8 cellular contexts compared by ENCODE assay signal in the genomic region with DNA sequence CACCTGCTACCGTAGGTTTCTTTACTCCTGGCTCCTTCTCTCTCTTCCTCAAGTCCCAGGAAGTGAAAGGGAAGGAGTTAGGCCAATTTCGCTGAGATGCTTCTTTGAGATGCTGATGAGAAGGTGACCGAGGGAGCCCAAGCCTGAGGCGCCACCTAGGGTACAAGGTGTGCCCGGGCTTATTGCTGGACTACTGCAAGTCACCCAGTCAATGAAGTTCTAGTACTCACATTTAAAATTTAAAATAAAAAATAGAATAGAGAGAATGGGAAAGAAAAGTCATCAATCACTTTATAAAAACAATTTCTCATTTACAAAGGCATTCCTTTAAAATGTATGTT. TPM values are rescaled to one million over a fixed set of nuclear protein-coding genes. Genes with fewer than 3 reads are reported as not detected.
DNase-seq lines count a peak whose midpoint lies in the region; ATAC-seq and TF ChIP-seq lines count a peak whose summit lies in the region.

No MANE protein-coding gene starts in this region.

- no peak overlapping the region for H3K4me3 ChIP-seq in dorsolateral prefrontal cortex
- no peak overlapping the region for H3K4me3 ChIP-seq in coronary artery

- H3K27ac ChIP-seq in dorsolateral prefrontal cortex, result no peak overlapping the region
- H3K27ac ChIP-seq in coronary artery, result no peak overlapping the region

- TF ChIP-seq CTCF in dorsolateral prefrontal cortex (IDR thresholded peaks at IDR 0.05 in 54 of 56, conservative IDR thresholded peaks at IDR 0.05 in 2 of 56; ENCODE audit: low read depth in 1 of 56, partially characterized antibody in 56 of 56) (peak in 39 of 56 donors; percentile 9 to 57 (median 27)), coronary artery (IDR thresholded peaks at IDR 0.05) (no peak)

- no peaks in the 10 kb centered on the region for H3K27me3 ChIP-seq in dorsolateral prefrontal cortex

- ATAC-seq in stimulated activated naive CD8-positive, alpha-beta T cell treated with anti-CD3 and anti-CD28 coated beads, Interleukin-15, Interleukin-2, amounts not matched to agents 100 U/mL and 50 U/mL, for 24 hours, result no peak
- ATAC-seq in HG02798 (IDR thresholded peaks at IDR 0.05; ENCODE audit: poor library complexity, unreplicated experiment), result no peak

- DNase-seq in NCI-H82 (lab: John Stamatoyannopoulos, UW) (peak; percentile 66), NCI-H82 treated with DMSO at 0.1 percent for 48 hours (lab: John Stamatoyannopoulos, UW; ENCODE audit: unreplicated experiment) (no peak), NCI-H69 (lab: John Stamatoyannopoulos, UW) (peak; percentile 69), dorsolateral prefrontal cortex (peak in 3 of 10 donors; percentile 25 to 39 (median 37)), mucosa of gallbladder (ENCODE audit: low spot score) (peak; percentile 63), coronary artery (ENCODE audit: low spot score) (no peak)
- DNase-seq in stimulated activated naive CD8-positive, alpha-beta T cell treated with anti-CD3 and anti-CD28 coated beads, Interleukin-15, Interleukin-2, amounts not matched to agents 100 U/mL and 50 U/mL, for 24 hours, result no peak

- intact Hi-C loops in dorsolateral prefrontal cortex (cut with DNase I), result no loop called here

RNA-seq across cellular contexts. Expression of a gene that starts 45.3 kb away (rescaled TPM):
- 10 to 100 TPM; 19.4 to 71.0 (median 31.6) TPM for total RNA-seq in dorsolateral prefrontal cortex
- 84.2 TPM for total RNA-seq in mucosa of gallbladder

Comparison
In these comparisons a context has a peak if more than half of its experiments do, and no peak if none do; other contexts are left out.
1. DNase-seq: peak in NCI-H82 (single experiment), NCI-H69 (single experiment) and mucosa of gallbladder (single experiment); none in NCI-H82 treated with DMSO at 0.1 percent for 48 hours (single experiment), stimulated activated naive CD8-positive, alpha-beta T cell treated with anti-CD3 and anti-CD28 coated beads, Interleukin-15, Interleukin-2, amounts not matched to agents 100 U/mL and 50 U/mL, for 24 hours (single experiment) and coronary artery (single experiment).